8 cellular contexts compared by ENCODE assay signal in the genomic region with DNA sequence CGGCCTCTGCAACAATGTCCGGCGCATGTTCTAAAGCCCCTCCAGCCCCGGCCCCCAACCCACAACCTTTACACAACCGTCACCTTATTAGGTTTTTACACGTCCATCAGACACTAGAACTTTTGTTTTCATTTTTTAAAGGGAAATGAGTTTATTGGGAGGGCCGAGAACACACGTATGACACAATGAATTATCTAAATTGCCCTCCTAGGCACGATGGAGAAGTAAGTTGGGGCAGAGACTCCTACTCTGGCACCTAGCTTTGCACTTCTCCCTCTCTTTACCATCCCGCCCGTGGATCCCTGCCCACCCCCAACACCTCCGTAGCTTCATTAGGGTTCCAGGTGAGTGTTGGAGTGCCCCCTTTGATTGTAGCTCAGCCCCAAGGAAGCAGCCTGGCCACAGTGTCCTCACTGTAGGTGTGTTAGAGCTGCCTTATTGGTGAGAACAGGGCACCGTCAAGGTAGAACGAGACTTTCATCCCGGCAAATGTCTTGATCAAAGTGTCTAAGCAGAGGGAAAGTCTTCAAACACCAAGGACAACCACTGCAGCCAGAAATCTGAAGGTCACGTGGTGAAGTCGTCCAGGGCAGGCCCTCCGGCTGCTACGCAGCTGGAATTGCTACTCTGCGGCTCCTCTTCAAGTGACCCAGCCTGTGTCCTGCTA. TPM values are rescaled to one million over a fixed set of nuclear protein-coding genes. Genes with fewer than 3 reads are reported as not detected.
A peak's percentile ranks its signal among the peaks of the same experiment; 100 is the strongest.
DNase-seq lines count a peak whose midpoint lies in the region; ATAC-seq and TF ChIP-seq lines count a peak whose summit lies in the region.

No MANE protein-coding gene starts in this region.

- H3K27ac ChIP-seq in CD8-positive, alpha-beta memory T cell (ENCODE audit: low read depth, low read length) = no peak overlapping the region
- H3K27ac ChIP-seq in foreskin keratinocyte = no peak overlapping the region

- peaks cover 56% of the 10 kb centered on the region for H3K27me3 ChIP-seq in CD8-positive, alpha-beta memory T cell (ENCODE audit: insufficient read depth, low read length, poor library complexity, severe bottlenecking)
- H3K27me3 ChIP-seq in foreskin keratinocyte = peaks cover 49% of the 10 kb centered on the region

- peaks cover 46% of the 10 kb centered on the region for H3K4me1 ChIP-seq in CD8-positive, alpha-beta memory T cell (ENCODE audit: insufficient read depth, low read length)
- H3K4me1 ChIP-seq in foreskin keratinocyte = peaks cover 9% of the 10 kb centered on the region

- POLR2A ChIA-PET in CD8-positive, alpha-beta memory T cell (lab: Charles Lee) = interaction anchor here (1.1 to 1.5 kb wide), 2 partner anchors 15 to 203 kb away, joined by 5 read pairs; no protein-coding TSS in a partner anchor

- peak overlapping the region; percentile 38 for H3K4me3 ChIP-seq in CD8-positive, alpha-beta memory T cell (ENCODE audit: low read length)
- H3K4me3 ChIP-seq in NB4 (ENCODE audit: low read depth, low read length) = peak overlapping the region; percentile 11

- H3K9me3 Mint-ChIP-seq in CD8-positive, alpha-beta memory T cell = no peaks in the 10 kb centered on the region
- no peaks in the 10 kb centered on the region for H3K9me3 Mint-ChIP-seq in osteocyte (ENCODE audit: unreplicated experiment)

- TF ChIP-seq POLR2A in NB4 (IDR thresholded peaks at IDR 0.05; ENCODE audit: extremely low read depth, insufficient read length) = no peak

- H3K27me3 Mint-ChIP-seq in CD8-positive, alpha-beta memory T cell = peaks cover 43 to 51% of the 10 kb centered on the region in 2 donors
- H3K27me3 Mint-ChIP-seq in osteocyte (ENCODE audit: unreplicated experiment) = peaks cover 49% of the 10 kb centered on the region

- TF ChIP-seq CTCF in NB4 (IDR thresholded peaks at IDR 0.05; ENCODE audit: low read depth, low read length) (no peak), osteocyte (IDR thresholded peaks at IDR 0.05) (no peak), foreskin keratinocyte (conservative IDR thresholded peaks at IDR 0.05) (no peak)

- ATAC-seq in HG02610 (IDR thresholded peaks at IDR 0.05; ENCODE audit: unreplicated experiment) (no peak), foreskin keratinocyte (no peak), GM21515 (IDR thresholded peaks at IDR 0.05; ENCODE audit: unreplicated experiment) (no peak), HG03457 (IDR thresholded peaks at IDR 0.05; ENCODE audit: unreplicated experiment) (no peak)

- H3K36me3 ChIP-seq in CD8-positive, alpha-beta memory T cell (ENCODE audit: insufficient read depth, low read length) = no peaks in the 10 kb centered on the region

- CTCF ChIA-PET in CD8-positive, alpha-beta memory T cell (lab: Charles Lee) = interaction anchor here (0.7 to 2.6 kb wide), 9 partner anchors 10 to 502 kb away, joined by 3 to 9 read pairs (median 4); no protein-coding TSS in a partner anchor

- peak overlapping the region; percentile 1 to 89 (median 71) for H3K27ac Mint-ChIP-seq in CD8-positive, alpha-beta memory T cell
- H3K27ac Mint-ChIP-seq in osteocyte (ENCODE audit: unreplicated experiment) = no peak overlapping the region

- peaks cover 44 to 53% (median 45%) of the 10 kb centered on the region in 3 donors for H3K4me1 Mint-ChIP-seq in CD8-positive, alpha-beta memory T cell
- peaks cover 29% of the 10 kb centered on the region for H3K4me1 Mint-ChIP-seq in osteocyte (ENCODE audit: unreplicated experiment)

- peaks cover 0 to 8% (median 1%) of the 10 kb centered on the region in 3 donors for H3K36me3 Mint-ChIP-seq in CD8-positive, alpha-beta memory T cell
- H3K36me3 Mint-ChIP-seq in osteocyte (ENCODE audit: unreplicated experiment) = peaks cover 5% of the 10 kb centered on the region

- H3K4me3 Mint-ChIP-seq in CD8-positive, alpha-beta memory T cell = peak overlapping the region; percentile 82 to 92 (median 91)
- H3K4me3 Mint-ChIP-seq in osteocyte (ENCODE audit: unreplicated experiment) = peak overlapping the region; percentile 77

- no peaks in the 10 kb centered on the region for H3K9me3 ChIP-seq in CD8-positive, alpha-beta memory T cell (ENCODE audit: low read length)

- DNase-seq in CD8-positive, alpha-beta memory T cell = no peak
- DNase-seq in NB4 (ENCODE audit: low read depth) (no peak), ecto neural progenitor cell (ENCODE audit: low spot score) (peak; percentile 63), osteocyte (ENCODE audit: extremely low spot score, unreplicated experiment) (no peak), foreskin keratinocyte (no peak)

RNA-seq across cellular contexts. Expression of a gene that starts 1.4 kb away (rescaled TPM):
- total RNA-seq in CD8-positive, alpha-beta memory T cell = under 1 TPM; 0.79 to 0.86 TPM
- 0.49 TPM for polyA plus RNA-seq in CD8-positive, alpha-beta memory T cell
- total RNA-seq in osteocyte (1.6 and 2.6 TPM in 2 replicates), foreskin keratinocyte (12.0 and 18.8 TPM in 2 replicates)
- polyA plus RNA-seq in foreskin keratinocyte = 5.8 and 11.3 TPM in 2 replicates

RNA-seq across cellular contexts. Expression of a gene that starts 14.3 kb away (rescaled TPM):
- total RNA-seq in CD8-positive, alpha-beta memory T cell = 10 to 100 TPM; 19.1 to 20.9 TPM
- polyA plus RNA-seq in CD8-positive, alpha-beta memory T cell = 29.8 TPM
- 34.0 and 36.9 TPM in 2 replicates for total RNA-seq in osteocyte
- total RNA-seq in foreskin keratinocyte = 21.6 and 21.7 TPM in 2 replicates
- 11.8 and 12.4 TPM in 2 replicates for polyA plus RNA-seq in foreskin keratinocyte
